In the genomic region with DNA sequence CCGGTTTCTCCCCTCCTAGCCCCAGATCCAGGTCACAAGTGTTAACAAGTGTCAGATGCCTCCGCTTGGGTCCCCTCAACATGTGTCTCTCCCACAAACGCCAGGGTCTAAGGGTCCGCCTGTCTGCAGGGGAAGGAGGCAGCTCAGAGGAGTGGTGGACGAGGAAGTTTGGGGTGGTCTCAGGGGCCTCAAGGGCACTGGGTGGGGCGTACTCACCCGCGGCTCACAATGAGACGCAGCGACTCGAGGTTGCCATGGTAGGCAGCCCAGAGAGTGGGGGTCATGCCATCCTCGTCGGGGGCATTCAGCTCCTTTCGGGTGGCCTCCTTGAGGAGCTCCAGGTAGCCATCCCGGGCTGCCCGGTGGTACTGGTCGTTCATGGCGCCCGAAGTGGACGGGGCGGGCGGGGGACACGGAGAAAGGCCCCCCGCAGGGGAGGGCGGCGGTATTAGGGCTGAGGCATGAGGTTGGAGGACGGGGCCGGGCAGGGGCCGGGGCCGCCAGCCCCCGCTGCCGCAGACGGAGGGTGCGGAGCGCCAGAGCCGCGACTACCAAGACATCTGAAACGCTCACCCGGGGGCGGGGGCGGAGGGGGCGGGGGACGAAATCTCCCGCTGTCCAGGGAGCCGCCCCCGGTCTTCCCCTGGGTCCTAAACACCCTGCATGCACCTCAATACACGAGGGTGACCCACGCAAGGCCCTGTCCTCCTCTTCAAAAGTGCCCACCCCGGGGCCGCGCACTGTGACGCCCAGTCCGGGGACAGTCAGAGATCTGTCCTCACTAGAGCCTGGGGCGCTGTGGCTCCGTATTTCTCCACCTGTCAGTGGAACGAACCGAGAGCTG, we compare ENCODE assay signal across 8 cellular contexts. TPM values are rescaled to one million over a fixed set of nuclear protein-coding genes. Genes with fewer than 3 reads are reported as not detected.
DNase-seq lines count a peak whose midpoint lies in the region; ATAC-seq and TF ChIP-seq lines count a peak whose summit lies in the region.

Gene USH1G (minus strand): TSS at position 562 of the 844 bp plus-strand sequence. CDS start 182 bp downstream, at position 380.

- H3K4me3 Mint-ChIP-seq in CD4-positive, alpha-beta T cell, result peak within 1 kb of the TSS; percentile 75

- ATAC-seq in CD4-positive, alpha-beta T cell (ENCODE audit: poor library complexity), result peak; percentile 51
- no peak for ATAC-seq in HG02571 (IDR thresholded peaks at IDR 0.05; ENCODE audit: unreplicated experiment)
- no peak for ATAC-seq in HG03442 (IDR thresholded peaks at IDR 0.05; ENCODE audit: unreplicated experiment)

- intact Hi-C loops in CD4-positive, alpha-beta T cell (cut with DNase I, micrococcal nuclease), result loop anchor here (1.0 to 5.0 kb wide), 2 partner anchors 35 to 489 kb away; no protein-coding TSS in a partner anchor

- no peak for TF ChIP-seq CTCF in CD4-positive, alpha-beta T cell (IDR thresholded peaks at IDR 0.05)
- TF ChIP-seq CTCF in coronary artery (IDR thresholded peaks at IDR 0.05), result no peak

- H3K9ac ChIP-seq in Karpas-422 (ENCODE audit: low read length), result no peak within 1 kb of the TSS

- H3K9me2 ChIP-seq in Karpas-422 (replicated peaks; ENCODE audit: insufficient read depth, low read length), result no peaks in the 10 kb centered on the region

- no peak within 1 kb of the TSS for H3K4me2 ChIP-seq in Karpas-422 (ENCODE audit: low read depth, low read length, poor library complexity, severe bottlenecking)

- H3K27ac Mint-ChIP-seq in CD4-positive, alpha-beta T cell, result no peak within 1 kb of the TSS

- H3K9me3 ChIP-seq in CD4-positive, alpha-beta T cell (ENCODE audit: control insufficient read depth, low read length), result no peaks in the 10 kb centered on the region
- H3K9me3 ChIP-seq in Karpas-422 (ENCODE audit: low read length), result no peaks in the 10 kb centered on the region

- no peaks in the 10 kb centered on the region for H3K36me3 ChIP-seq in Karpas-422 (ENCODE audit: insufficient read depth, low read length)

- H4K20me1 ChIP-seq in Karpas-422 (ENCODE audit: insufficient read depth, low read depth, low read length), result no peaks in the 10 kb centered on the region

- H3K36me3 Mint-ChIP-seq in CD4-positive, alpha-beta T cell (ENCODE audit: low read depth), result no peaks in the 10 kb centered on the region

- H3K27me3 Mint-ChIP-seq in CD4-positive, alpha-beta T cell, result peaks cover 74% of the 10 kb centered on the region

- H3K27ac ChIP-seq in CD4-positive, alpha-beta T cell (ENCODE audit: low read depth, low read length), result no peak within 1 kb of the TSS
- no peak within 1 kb of the TSS for H3K27ac ChIP-seq in Karpas-422 (ENCODE audit: low read length)
- H3K27ac ChIP-seq in coronary artery, result no peak within 1 kb of the TSS

- H3K27me3 ChIP-seq in CD4-positive, alpha-beta T cell (ENCODE audit: control insufficient read depth, insufficient read depth, low read length), result peaks cover 57% of the 10 kb centered on the region
- H3K27me3 ChIP-seq in Karpas-422 (ENCODE audit: low read length), result no peaks in the 10 kb centered on the region

- no peaks in the 10 kb centered on the region for H3K9me3 Mint-ChIP-seq in CD4-positive, alpha-beta T cell

- H3K4me1 Mint-ChIP-seq in CD4-positive, alpha-beta T cell (ENCODE audit: low read depth), result peaks cover 15% of the 10 kb centered on the region

- peak in 4 of 10 experiments; percentile 5 to 9 (median 6) for DNase-seq in CD4-positive, alpha-beta T cell
- peak; percentile 24 for DNase-seq in Karpas-422
- no peak for DNase-seq in coronary artery (ENCODE audit: low spot score)
- peak; percentile 10 for DNase-seq in myocyte (ENCODE audit: low read depth)
- DNase-seq in H4 (ENCODE audit: low spot score), result no peak
- DNase-seq in activated effector memory CD4-positive, alpha-beta T cell treated with anti-CD3 and anti-CD28 coated beads, Interleukin-2, amount 50 U/mL, for 16 hours, result no peak

- no peak within 1 kb of the TSS for H3K4me3 ChIP-seq in Karpas-422 (ENCODE audit: low read length)
- peak within 1 kb of the TSS; percentile 62 for H3K4me3 ChIP-seq in coronary artery

- no peaks in the 10 kb centered on the region for H3K4me1 ChIP-seq in Karpas-422 (ENCODE audit: low read length)

- POLR2A ChIA-PET in CD4-positive, alpha-beta T cell (lab: Charles Lee), result no interaction called here

- CTCF ChIA-PET in CD4-positive, alpha-beta T cell (lab: Charles Lee), result interaction anchor here (1.7 to 2.1 kb wide), 2 partner anchors 35 to 39 kb away, joined by 8 to 9 read pairs; no protein-coding TSS in a partner anchor

- H3K79me2 ChIP-seq in Karpas-422 (ENCODE audit: low read length), result no peaks in the 10 kb centered on the region

- H2AFZ ChIP-seq in Karpas-422 (ENCODE audit: low read length), result no peak within 1 kb of the TSS

RNA-seq across cellular contexts. Expression of gene USH1G, which starts in this region (rescaled TPM):
- not detected for total RNA-seq in CD4-positive, alpha-beta T cell
- total RNA-seq in Karpas-422 (2014; rRNA removed; shearing (Covaris generic); ENCODE audit: low replicate concordance), result not detected in 2 replicates
- not detected in 2 replicates for total RNA-seq in myocyte
- polyA plus RNA-seq in myocyte (2012), result not detected
- total RNA-seq in H4 (2014; rRNA removed; shearing (Covaris generic)), result 0.54 TPM in 1 of 2 replicates, not detected in the other

Comparison
In these comparisons a context has a peak if more than half of its experiments do, and no peak if none do; other contexts are left out.
1. Peak in ATAC-seq in CD4-positive, alpha-beta T cell; RNA of the gene not detected or under 1 TPM.
2. Peak in DNase-seq in Karpas-422; RNA of the gene not detected or under 1 TPM.
3. Peak in DNase-seq in myocyte; RNA of the gene not detected or under 1 TPM.